3 cellular contexts compared by ENCODE assay signal in genomic region chr19:2648099-2648498, GRCh38.
TF ChIP-seq lines count a peak whose summit lies in the region.

No MANE protein-coding gene starts in this region.

TF ChIP-seq in SK-N-SH treated with all-trans-retinoic acid at 6 μM for 48 hours, 23 proteins besides CTCF, POLR2A, EP300 and RAD21 (continues in another document):
- TF ChIP-seq ZFP30 (CRISPR knock-in tag; IDR thresholded peaks at IDR 0.05) (no peak), ESRRG (CRISPR knock-in tag; IDR thresholded peaks at IDR 0.05) (no peak), SNAI2 (CRISPR knock-in tag; IDR thresholded peaks at IDR 0.05) (no peak), ZNF565 (CRISPR knock-in tag; conservative IDR thresholded peaks at IDR 0.05; ENCODE audit: low read depth) (no peak), ZNF70 (CRISPR knock-in tag; IDR thresholded peaks at IDR 0.05) (no peak), PPARA (CRISPR knock-in tag; IDR thresholded peaks at IDR 0.05; ENCODE audit: borderline replicate concordance) (no peak), TOX (CRISPR knock-in tag; IDR thresholded peaks at IDR 0.05; ENCODE audit: borderline replicate concordance) (no peak), ZNF8 (CRISPR knock-in tag; IDR thresholded peaks at IDR 0.05) (no peak), TSHZ2 (CRISPR knock-in tag; IDR thresholded peaks at IDR 0.05) (no peak), ISL1 (CRISPR knock-in tag; IDR thresholded peaks at IDR 0.05) (no peak), GLIS3 (CRISPR knock-in tag; IDR thresholded peaks at IDR 0.05) (no peak), CSDC2 (CRISPR knock-in tag; IDR thresholded peaks at IDR 0.05) (no peak), PATZ1 (CRISPR knock-in tag; IDR thresholded peaks at IDR 0.05; ENCODE audit: borderline replicate concordance) (no peak), POU6F1 (CRISPR knock-in tag; IDR thresholded peaks at IDR 0.05; ENCODE audit: borderline replicate concordance, low read depth) (no peak)

TF ChIP-seq in SK-N-SH, 30 proteins besides CTCF, POLR2A, EP300 and RAD21:
- no peak for TF ChIP-seq NFIC (IDR thresholded peaks at IDR 0.05; ENCODE audit: borderline replicate concordance)
- TF ChIP-seq RXRA (IDR thresholded peaks at IDR 0.05; ENCODE audit: borderline replicate concordance, low read depth) = no peak
- no peak for TF ChIP-seq MEF2A (IDR thresholded peaks at IDR 0.05; ENCODE audit: borderline replicate concordance, low read depth)
- TF ChIP-seq IRF3 (IDR thresholded peaks at IDR 0.05; ENCODE audit: low read depth, low read length) = no peak
- no peak for TF ChIP-seq JUND (IDR thresholded peaks at IDR 0.05)
- no peak for TF ChIP-seq FOXM1 (IDR thresholded peaks at IDR 0.05; ENCODE audit: low read depth)
- TF ChIP-seq FOSL2 (IDR thresholded peaks at IDR 0.05; ENCODE audit: borderline replicate concordance, low read depth) = no peak
- TF ChIP-seq GATA2 (CRISPR knock-in tag; IDR thresholded peaks at IDR 0.05) = no peak
- TF ChIP-seq FOXJ3 (CRISPR knock-in tag; IDR thresholded peaks at IDR 0.05) = no peak
- no peak for TF ChIP-seq TAF1 (IDR thresholded peaks at IDR 0.05; ENCODE audit: borderline replicate concordance, low read depth, low read length)
- no peak for TF ChIP-seq TCF12 (IDR thresholded peaks at IDR 0.05)
- no peak for TF ChIP-seq TEAD4 (IDR thresholded peaks at IDR 0.05; ENCODE audit: borderline replicate concordance, insufficient read depth)
- no peak for TF ChIP-seq YY1 (IDR thresholded peaks at IDR 0.05; ENCODE audit: low read depth)
- no peak for TF ChIP-seq ELF1 (IDR thresholded peaks at IDR 0.05)
- TF ChIP-seq SMC3 (IDR thresholded peaks at IDR 0.05; ENCODE audit: low read depth, low read length) = no peak
- TF ChIP-seq RCOR1 (IDR thresholded peaks at IDR 0.05; ENCODE audit: low read length) = no peak
- TF ChIP-seq SIN3A (IDR thresholded peaks at IDR 0.05; ENCODE audit: borderline replicate concordance, low read depth, low read length) = no peak
- no peak for TF ChIP-seq CHD2 (IDR thresholded peaks at IDR 0.05; ENCODE audit: low read length, partially characterized antibody)
- TF ChIP-seq PBX3 (IDR thresholded peaks at IDR 0.05) = no peak

TF ChIP-seq in HCT116, 20 proteins besides CTCF, POLR2A, EP300 and RAD21:
- TF ChIP-seq ELF1 (IDR thresholded peaks at IDR 0.05; ENCODE audit: borderline replicate concordance, low read depth) (no peak), SP1 (IDR thresholded peaks at IDR 0.05; ENCODE audit: low read depth) (no peak), ZBTB33 (IDR thresholded peaks at IDR 0.05; ENCODE audit: extremely low read depth, insufficient replicate concordance, low read length) (no peak), CBX3 (IDR thresholded peaks at IDR 0.05; ENCODE audit: low read depth) (no peak), YY1 (IDR thresholded peaks at IDR 0.05; ENCODE audit: extremely low read depth, insufficient replicate concordance, low read depth, low read length) (no peak), SIN3A (IDR thresholded peaks at IDR 0.05; ENCODE audit: low read depth) (no peak), SRF (IDR thresholded peaks at IDR 0.05; ENCODE audit: low read depth) (no peak), EZH2phosphoT487 (IDR thresholded peaks at IDR 0.05; ENCODE audit: borderline replicate concordance) (no peak), ATF3 (IDR thresholded peaks at IDR 0.05) (no peak), ZFX (IDR thresholded peaks at IDR 0.05) (no peak), ZNF274 (IDR thresholded peaks at IDR 0.05; ENCODE audit: low read depth, low read length) (no peak), FOSL1 (IDR thresholded peaks at IDR 0.05; ENCODE audit: low read depth) (no peak), TCF7L2 (IDR thresholded peaks at IDR 0.05; ENCODE audit: borderline replicate concordance, extremely low read depth, insufficient read depth, insufficient read length) (no peak), CEBPB (IDR thresholded peaks at IDR 0.05; ENCODE audit: low read depth) (no peak), JUND (IDR thresholded peaks at IDR 0.05) (no peak), MAX (IDR thresholded peaks at IDR 0.05) (no peak; the same call in 1 of the 2 replicates), REST (IDR thresholded peaks at IDR 0.05; ENCODE audit: low read depth) (no peak)
TF ChIP-seq in HCT116: peak in this region for 0.
